In the genomic region with DNA sequence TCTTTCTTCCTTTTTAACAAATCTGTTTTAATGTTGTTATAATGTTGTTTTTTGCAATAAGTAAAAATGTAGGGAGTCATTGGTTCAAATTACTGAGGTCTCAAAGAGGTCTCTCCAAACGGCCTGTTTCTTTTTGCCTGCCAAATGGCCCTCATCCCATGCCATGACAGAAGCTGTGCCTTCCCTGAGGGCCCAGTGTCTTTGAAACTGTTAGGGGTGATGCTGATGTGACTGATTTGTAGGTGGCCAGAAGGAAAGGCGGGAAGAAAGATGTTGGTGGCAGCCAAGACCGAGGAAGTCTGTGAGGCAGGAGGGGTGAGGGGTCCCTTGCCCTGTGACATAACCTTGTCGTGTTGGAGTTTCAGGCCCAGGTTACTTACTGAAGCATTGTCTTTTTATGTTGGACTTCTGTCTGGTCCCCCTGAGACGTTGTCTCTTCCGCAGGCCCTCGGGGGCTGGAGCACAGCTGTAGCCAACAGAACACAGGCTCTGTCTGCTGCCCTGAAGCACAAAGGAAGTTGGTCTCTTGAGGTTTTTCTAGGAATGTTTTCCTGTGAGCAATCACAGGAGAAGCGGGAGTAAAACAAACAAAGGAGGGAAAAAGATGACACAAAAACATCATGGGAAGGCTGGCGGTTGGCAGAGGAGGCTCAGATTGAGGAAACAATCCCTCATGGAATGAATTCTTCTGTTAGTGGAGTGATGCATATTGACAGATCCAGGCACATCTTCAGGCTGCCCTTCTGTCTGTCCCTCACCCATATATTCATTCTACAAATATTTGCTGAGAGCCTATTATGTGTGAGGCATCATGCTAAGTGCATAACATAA, we compare ENCODE assay signal across 13 cellular contexts. TPM values are rescaled to one million over a fixed set of nuclear protein-coding genes. Genes with fewer than 3 reads are reported as not detected.
DNase-seq lines count a peak whose midpoint lies in the region; ATAC-seq and TF ChIP-seq lines count a peak whose summit lies in the region.
"Had no signal": no experiment of that assay in that cellular context is flagged by ENCODE, and none has a peak within 500 bp of the region (broad histone marks: within the 10 kb centered on the region; RNA-seq: fewer than 3 reads in every experiment).

No MANE protein-coding gene starts in this region.

- intact Hi-C loops in posterior cingulate gyrus (cut with DNase I), result loop anchor here (5.0 kb wide), 1 partner anchor 129 kb away; no protein-coding TSS in a partner anchor

- H3K4me1 Mint-ChIP-seq in osteocyte (ENCODE audit: unreplicated experiment), result peaks cover 51% of the 10 kb centered on the region

- no peak for TF ChIP-seq CTCF in epithelial cell of esophagus (IDR thresholded peaks at IDR 0.05; ENCODE audit: insufficient read depth, low read depth, low read length, missing control alignments)
- no peak for TF ChIP-seq CTCF in osteocyte (IDR thresholded peaks at IDR 0.05)

- no peak for ATAC-seq in HG02938 (IDR thresholded peaks at IDR 0.05; ENCODE audit: unreplicated experiment)

- peak overlapping the region; percentile 92 for H3K27ac Mint-ChIP-seq in osteocyte (ENCODE audit: unreplicated experiment)

- peaks cover 2% of the 10 kb centered on the region for H3K36me3 Mint-ChIP-seq in osteocyte (ENCODE audit: unreplicated experiment)

- H3K27me3 Mint-ChIP-seq in osteocyte (ENCODE audit: unreplicated experiment), result no peaks in the 10 kb centered on the region

- no peak overlapping the region for H3K4me3 ChIP-seq in epithelial cell of esophagus (ENCODE audit: low read length)
- H3K4me3 ChIP-seq: lung, transverse colon had no signal

- DNase-seq in EL, result peak; percentile 95
- DNase-seq in RPMI7951 (ENCODE audit: low read depth), result peak; percentile 99
- DNase-seq in epithelial cell of esophagus (ENCODE audit: low read depth), result peak; percentile 94
- DNase-seq in osteocyte (ENCODE audit: extremely low spot score, unreplicated experiment), result no peak
- no peak for DNase-seq in posterior cingulate gyrus
- DNase-seq in SK-N-DZ (ENCODE audit: low spot score), result no peak
- no peak for DNase-seq in COR-L47 (lab: John Stamatoyannopoulos, UW)
- DNase-seq: effector CD4-positive, alpha-beta T cell; NCI-H1105; SHP77; transverse colon had no signal

- peaks cover 6% of the 10 kb centered on the region for H3K9me3 Mint-ChIP-seq in osteocyte (ENCODE audit: unreplicated experiment)

- peak overlapping the region; percentile 35 for H3K4me3 Mint-ChIP-seq in osteocyte (ENCODE audit: unreplicated experiment)

RNA-seq across cellular contexts. Expression of a gene that starts 4.9 kb away (rescaled TPM):
- total RNA-seq in RPMI7951 (2014; rRNA removed; shearing (Covaris generic)), result 83.2 and 98.5 TPM in 2 replicates
- total RNA-seq in osteocyte, result 42.2 and 43.6 TPM in 2 replicates
- 8.6 and 10.6 TPM in 2 replicates for polyA plus RNA-seq in SK-N-DZ (2014; cell fraction: cytosol; rRNA removed)
- polyA plus RNA-seq in SK-N-DZ (2014; cell fraction: nucleus; rRNA removed), result 4.1 and 8.4 TPM in 2 replicates

Comparison
In these comparisons a context has a peak if more than half of its experiments do, and no peak if none do; other contexts are left out.
1. DNase-seq: peak in EL (single experiment), RPMI7951 (single experiment) and epithelial cell of esophagus (single experiment); none in osteocyte (single experiment), posterior cingulate gyrus (0 of 10), SK-N-DZ (single experiment) and COR-L47 (single experiment).